8 cellular contexts compared by ENCODE assay signal in the genomic region with DNA sequence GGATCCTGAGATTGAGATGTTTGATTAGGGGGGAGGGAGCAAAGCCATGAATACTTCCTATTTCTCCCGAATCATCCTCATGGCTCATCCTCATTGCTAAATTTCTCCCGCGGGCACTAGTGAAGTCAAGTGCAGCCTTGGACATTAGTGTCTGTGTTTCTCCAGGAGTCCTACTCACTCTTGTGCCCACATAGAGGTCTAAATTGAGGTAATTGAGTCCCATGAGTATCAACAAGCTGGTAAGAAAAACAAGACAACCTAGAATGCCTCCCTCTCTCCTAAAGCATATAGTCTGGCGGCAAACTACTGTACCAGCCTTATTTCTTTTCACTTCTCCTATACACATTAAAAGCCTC. TPM values are rescaled to one million over a fixed set of nuclear protein-coding genes. Genes with fewer than 3 reads are reported as not detected.
A peak's percentile ranks its signal among the peaks of the same experiment; 100 is the strongest.
DNase-seq lines count a peak whose midpoint lies in the region; ATAC-seq and TF ChIP-seq lines count a peak whose summit lies in the region.

No MANE protein-coding gene starts in this region.

- H3K9ac ChIP-seq in neural cell (ENCODE audit: low read length): peak overlapping the region; percentile 79

- H3K4me3 Mint-ChIP-seq in activated naive CD4-positive, alpha-beta T cell treated with anti-CD3 and anti-CD28 coated beads for 36 hours: peak overlapping the region; percentile 96

- no peaks in the 10 kb centered on the region for H3K27me3 ChIP-seq in neural cell (ENCODE audit: insufficient read depth, low read depth, low read length)

- H3K27ac Mint-ChIP-seq in activated naive CD4-positive, alpha-beta T cell treated with anti-CD3 and anti-CD28 coated beads for 36 hours: peak overlapping the region; percentile 89

- no peaks in the 10 kb centered on the region for H3K9me3 ChIP-seq in KOPT-K1 (ENCODE audit: insufficient read depth, low read length, poor library complexity, severe bottlenecking)
- no peaks in the 10 kb centered on the region for H3K9me3 ChIP-seq in neural cell (ENCODE audit: low read length)

- no peaks in the 10 kb centered on the region for H4K20me1 ChIP-seq in neural cell (ENCODE audit: insufficient read depth)

- H3K36me3 Mint-ChIP-seq in activated naive CD4-positive, alpha-beta T cell treated with anti-CD3 and anti-CD28 coated beads for 36 hours (ENCODE audit: low read depth): peaks cover 4% of the 10 kb centered on the region

- TF ChIP-seq RAD21 in neural cell (conservative IDR thresholded peaks at IDR 0.05): no peak

- CTCF ChIA-PET in activated naive CD4-positive, alpha-beta T cell treated with anti-CD3 and anti-CD28 coated beads for 36 hours (lab: Charles Lee): no interaction called here

- H3K4me1 Mint-ChIP-seq in activated naive CD4-positive, alpha-beta T cell treated with anti-CD3 and anti-CD28 coated beads for 36 hours (ENCODE audit: low read depth): peaks cover 41% of the 10 kb centered on the region

- DNase-seq in activated naive CD4-positive, alpha-beta T cell treated with anti-CD3 and anti-CD28 coated beads for 36 hours: no peak
- no peak for DNase-seq in activated naive CD4-positive, alpha-beta T cell (lab: John Stamatoyannopoulos, UW)
- DNase-seq in posterior vena cava (ENCODE audit: low spot score) (no peak), iPS-NIHi7 (ENCODE audit: extremely low spot score) (no peak)

- no peak for TF ChIP-seq CTCF in neural cell (IDR thresholded peaks at IDR 0.05; ENCODE audit: poor library complexity, severe bottlenecking)

- ATAC-seq in HG02678 (IDR thresholded peaks at IDR 0.05; ENCODE audit: unreplicated experiment): no peak

- H3F3A ChIP-seq in neural cell (ENCODE audit: insufficient read depth, low read length, poor library complexity, severe bottlenecking): no peaks in the 10 kb centered on the region

- peak overlapping the region; percentile 88 for H2AFZ ChIP-seq in neural cell (ENCODE audit: low read depth, low read length)

- peaks cover 54% of the 10 kb centered on the region for H3K79me2 ChIP-seq in neural cell (replicated peaks; ENCODE audit: insufficient read depth, low read length)

- H3K4me2 ChIP-seq in neural cell (ENCODE audit: low read length): peak overlapping the region; percentile 38

- TF ChIP-seq EP300 in neural cell (conservative IDR thresholded peaks at IDR 0.05; ENCODE audit: poor library complexity, severe bottlenecking): no peak

- H3K4me3 ChIP-seq in neural cell (ENCODE audit: low read length): peak overlapping the region; percentile 84

- peak overlapping the region; percentile 77 for H3K27ac ChIP-seq in KOPT-K1 (ENCODE audit: low read depth, low read length, poor library complexity, severe bottlenecking)
- H3K27ac ChIP-seq in cingulate gyrus (ENCODE audit: low read depth, low read length): peak overlapping the region; percentile 11
- no peak overlapping the region for H3K27ac ChIP-seq in neural cell (ENCODE audit: low read length)

- intact Hi-C loops in activated naive CD4-positive, alpha-beta T cell treated with anti-CD3 and anti-CD28 coated beads for 36 hours (cut with micrococcal nuclease): loop anchor here (1.0 to 5.0 kb wide), 5 partner anchors 88 to 1985 kb away; no protein-coding TSS in a partner anchor
- intact Hi-C loops in posterior vena cava (cut with DNase I): no loop called here

- H3K9me2 ChIP-seq in neural cell (ENCODE audit: insufficient read depth, low read length): no peaks in the 10 kb centered on the region

- no peaks in the 10 kb centered on the region for H3K27me3 Mint-ChIP-seq in activated naive CD4-positive, alpha-beta T cell treated with anti-CD3 and anti-CD28 coated beads for 36 hours (ENCODE audit: low read depth)

- H3K36me3 ChIP-seq in KOPT-K1 (ENCODE audit: insufficient read depth, low read length) (no peaks in the 10 kb centered on the region), neural cell (ENCODE audit: insufficient read depth, low read length) (no peaks in the 10 kb centered on the region)

- no peaks in the 10 kb centered on the region for H3K9me3 Mint-ChIP-seq in activated naive CD4-positive, alpha-beta T cell treated with anti-CD3 and anti-CD28 coated beads for 36 hours

TF ChIP-seq in neural cell, 6 proteins besides CTCF, POLR2A, EP300 and RAD21:
- TF ChIP-seq EZH2 (IDR thresholded peaks at IDR 0.05; ENCODE audit: borderline replicate concordance, insufficient read depth, low read length, poor library complexity, severe bottlenecking): no peak
- TF ChIP-seq POLR2AphosphoS5 (IDR thresholded peaks at IDR 0.05): no peak
- no peak for TF ChIP-seq MXI1 (conservative IDR thresholded peaks at IDR 0.05; ENCODE audit: poor library complexity, severe bottlenecking)
- TF ChIP-seq, protein P1, sequence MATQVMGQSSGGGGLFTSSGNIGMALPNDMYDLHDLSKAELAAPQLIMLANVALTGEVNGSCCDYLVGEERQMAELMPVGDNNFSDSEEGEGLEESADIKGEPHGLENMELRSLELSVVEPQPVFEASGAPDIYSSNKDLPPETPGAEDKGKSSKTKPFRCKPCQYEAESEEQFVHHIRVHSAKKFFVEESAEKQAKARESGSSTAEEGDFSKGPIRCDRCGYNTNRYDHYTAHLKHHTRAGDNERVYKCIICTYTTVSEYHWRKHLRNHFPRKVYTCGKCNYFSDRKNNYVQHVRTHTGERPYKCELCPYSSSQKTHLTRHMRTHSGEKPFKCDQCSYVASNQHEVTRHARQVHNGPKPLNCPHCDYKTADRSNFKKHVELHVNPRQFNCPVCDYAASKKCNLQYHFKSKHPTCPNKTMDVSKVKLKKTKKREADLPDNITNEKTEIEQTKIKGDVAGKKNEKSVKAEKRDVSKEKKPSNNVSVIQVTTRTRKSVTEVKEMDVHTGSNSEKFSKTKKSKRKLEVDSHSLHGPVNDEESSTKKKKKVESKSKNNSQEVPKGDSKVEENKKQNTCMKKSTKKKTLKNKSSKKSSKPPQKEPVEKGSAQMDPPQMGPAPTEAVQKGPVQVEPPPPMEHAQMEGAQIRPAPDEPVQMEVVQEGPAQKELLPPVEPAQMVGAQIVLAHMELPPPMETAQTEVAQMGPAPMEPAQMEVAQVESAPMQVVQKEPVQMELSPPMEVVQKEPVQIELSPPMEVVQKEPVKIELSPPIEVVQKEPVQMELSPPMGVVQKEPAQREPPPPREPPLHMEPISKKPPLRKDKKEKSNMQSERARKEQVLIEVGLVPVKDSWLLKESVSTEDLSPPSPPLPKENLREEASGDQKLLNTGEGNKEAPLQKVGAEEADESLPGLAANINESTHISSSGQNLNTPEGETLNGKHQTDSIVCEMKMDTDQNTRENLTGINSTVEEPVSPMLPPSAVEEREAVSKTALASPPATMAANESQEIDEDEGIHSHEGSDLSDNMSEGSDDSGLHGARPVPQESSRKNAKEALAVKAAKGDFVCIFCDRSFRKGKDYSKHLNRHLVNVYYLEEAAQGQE (IDR thresholded peaks at IDR 0.05; ENCODE audit: borderline replicate concordance): no peak
- TF ChIP-seq SMC3 (conservative IDR thresholded peaks at IDR 0.05; ENCODE audit: poor library complexity): no peak
- TF ChIP-seq TAF1 (IDR thresholded peaks at IDR 0.05; ENCODE audit: low read depth): no peak

RNA-seq across cellular contexts. Expression of a gene that starts 0.4 kb away (rescaled TPM):
- 10 to 100 TPM; 19.3 to 19.9 TPM for total RNA-seq in activated naive CD4-positive, alpha-beta T cell treated with anti-CD3 and anti-CD28 coated beads for 36 hours
- 5.3 and 8.8 TPM in 2 replicates for polyA plus RNA-seq in neural cell
- polyA minus RNA-seq in neural cell: 6.8 and 7.1 TPM in 2 replicates
- total RNA-seq in posterior vena cava: 1 to 10 TPM; 4.8 to 5.2 TPM

RNA-seq across cellular contexts. Expression of a gene that starts 0.5 kb away (rescaled TPM):
- total RNA-seq in activated naive CD4-positive, alpha-beta T cell treated with anti-CD3 and anti-CD28 coated beads for 36 hours: 10 to 100 TPM; 15.1 to 15.2 TPM
- polyA plus RNA-seq in neural cell: 24.0 and 27.6 TPM in 2 replicates
- 31.7 and 35.5 TPM in 2 replicates for polyA minus RNA-seq in neural cell
- 10 to 100 TPM; 18.8 to 19.0 TPM for total RNA-seq in posterior vena cava

RNA-seq across cellular contexts. Expression of a gene that starts 36.1 kb away (rescaled TPM):
- not detected for total RNA-seq in activated naive CD4-positive, alpha-beta T cell treated with anti-CD3 and anti-CD28 coated beads for 36 hours
- polyA plus RNA-seq in neural cell: not detected in 2 replicates
- not detected in 2 replicates for polyA minus RNA-seq in neural cell
- not detected for total RNA-seq in posterior vena cava
